In the genomic region with DNA sequence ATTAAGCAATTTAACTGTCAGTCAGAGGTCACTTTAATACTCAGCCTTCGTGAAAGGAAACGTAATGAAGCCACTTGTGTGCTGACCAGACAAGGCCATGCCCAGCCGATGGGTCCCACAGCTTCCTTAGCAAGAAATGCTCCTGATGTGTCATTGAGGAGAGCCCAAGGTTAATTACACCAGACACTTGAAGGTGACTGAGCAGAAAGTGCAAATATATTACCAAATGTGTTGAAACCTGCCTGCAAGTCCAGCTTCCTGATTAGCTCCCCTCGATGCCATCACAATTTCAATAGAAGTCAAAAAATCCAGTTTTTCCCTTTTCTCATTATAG, we compare ENCODE assay signal across 2 cellular contexts.
A peak's percentile ranks its signal among the peaks of the same experiment; 100 is the strongest.
TF ChIP-seq lines count a peak whose summit lies in the region.

No MANE protein-coding gene starts in this region.

TF ChIP-seq in H1, 55 proteins besides CTCF, POLR2A, EP300 and RAD21 (continues in another document):
- TF ChIP-seq, protein P1, sequence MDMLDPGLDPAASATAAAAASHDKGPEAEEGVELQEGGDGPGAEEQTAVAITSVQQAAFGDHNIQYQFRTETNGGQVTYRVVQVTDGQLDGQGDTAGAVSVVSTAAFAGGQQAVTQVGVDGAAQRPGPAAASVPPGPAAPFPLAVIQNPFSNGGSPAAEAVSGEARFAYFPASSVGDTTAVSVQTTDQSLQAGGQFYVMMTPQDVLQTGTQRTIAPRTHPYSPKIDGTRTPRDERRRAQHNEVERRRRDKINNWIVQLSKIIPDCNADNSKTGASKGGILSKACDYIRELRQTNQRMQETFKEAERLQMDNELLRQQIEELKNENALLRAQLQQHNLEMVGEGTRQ (IDR thresholded peaks at IDR 0.05; ENCODE audit: low read length), result no peak
- TF ChIP-seq EGR1 (IDR thresholded peaks at IDR 0.05; ENCODE audit: borderline replicate concordance, low read depth, low read length) (no peak), SP1 (IDR thresholded peaks at IDR 0.05; ENCODE audit: low read depth, low read length) (no peak), GTF2F1 (IDR thresholded peaks at IDR 0.05; ENCODE audit: borderline replicate concordance, low read depth, low read length) (no peak), CBX5 (IDR thresholded peaks at IDR 0.05; ENCODE audit: low read depth, low read length) (no peak), RFX5 (IDR thresholded peaks at IDR 0.05; ENCODE audit: borderline replicate concordance, low read depth, low read length) (no peak), CREB1 (IDR thresholded peaks at IDR 0.05) (no peak), BACH1 (IDR thresholded peaks at IDR 0.05; ENCODE audit: low read length) (no peak), CEBPB (IDR thresholded peaks at IDR 0.05; ENCODE audit: low read depth, low read length) (no peak), ASH2L (IDR thresholded peaks at IDR 0.05; ENCODE audit: low read length) (no peak), NANOG (IDR thresholded peaks at IDR 0.05; ENCODE audit: insufficient read depth, low read depth, low read length, poor library complexity, severe bottlenecking) (no peak), KDM4A (IDR thresholded peaks at IDR 0.05; ENCODE audit: low read depth, low read length, severe bottlenecking) (no peak), RXRA (IDR thresholded peaks at IDR 0.05; ENCODE audit: insufficient read depth, low read depth, low read length) (no peak), SIX5 (IDR thresholded peaks at IDR 0.05; ENCODE audit: low read depth, low read length) (no peak)
- TF ChIP-seq, protein P2, sequence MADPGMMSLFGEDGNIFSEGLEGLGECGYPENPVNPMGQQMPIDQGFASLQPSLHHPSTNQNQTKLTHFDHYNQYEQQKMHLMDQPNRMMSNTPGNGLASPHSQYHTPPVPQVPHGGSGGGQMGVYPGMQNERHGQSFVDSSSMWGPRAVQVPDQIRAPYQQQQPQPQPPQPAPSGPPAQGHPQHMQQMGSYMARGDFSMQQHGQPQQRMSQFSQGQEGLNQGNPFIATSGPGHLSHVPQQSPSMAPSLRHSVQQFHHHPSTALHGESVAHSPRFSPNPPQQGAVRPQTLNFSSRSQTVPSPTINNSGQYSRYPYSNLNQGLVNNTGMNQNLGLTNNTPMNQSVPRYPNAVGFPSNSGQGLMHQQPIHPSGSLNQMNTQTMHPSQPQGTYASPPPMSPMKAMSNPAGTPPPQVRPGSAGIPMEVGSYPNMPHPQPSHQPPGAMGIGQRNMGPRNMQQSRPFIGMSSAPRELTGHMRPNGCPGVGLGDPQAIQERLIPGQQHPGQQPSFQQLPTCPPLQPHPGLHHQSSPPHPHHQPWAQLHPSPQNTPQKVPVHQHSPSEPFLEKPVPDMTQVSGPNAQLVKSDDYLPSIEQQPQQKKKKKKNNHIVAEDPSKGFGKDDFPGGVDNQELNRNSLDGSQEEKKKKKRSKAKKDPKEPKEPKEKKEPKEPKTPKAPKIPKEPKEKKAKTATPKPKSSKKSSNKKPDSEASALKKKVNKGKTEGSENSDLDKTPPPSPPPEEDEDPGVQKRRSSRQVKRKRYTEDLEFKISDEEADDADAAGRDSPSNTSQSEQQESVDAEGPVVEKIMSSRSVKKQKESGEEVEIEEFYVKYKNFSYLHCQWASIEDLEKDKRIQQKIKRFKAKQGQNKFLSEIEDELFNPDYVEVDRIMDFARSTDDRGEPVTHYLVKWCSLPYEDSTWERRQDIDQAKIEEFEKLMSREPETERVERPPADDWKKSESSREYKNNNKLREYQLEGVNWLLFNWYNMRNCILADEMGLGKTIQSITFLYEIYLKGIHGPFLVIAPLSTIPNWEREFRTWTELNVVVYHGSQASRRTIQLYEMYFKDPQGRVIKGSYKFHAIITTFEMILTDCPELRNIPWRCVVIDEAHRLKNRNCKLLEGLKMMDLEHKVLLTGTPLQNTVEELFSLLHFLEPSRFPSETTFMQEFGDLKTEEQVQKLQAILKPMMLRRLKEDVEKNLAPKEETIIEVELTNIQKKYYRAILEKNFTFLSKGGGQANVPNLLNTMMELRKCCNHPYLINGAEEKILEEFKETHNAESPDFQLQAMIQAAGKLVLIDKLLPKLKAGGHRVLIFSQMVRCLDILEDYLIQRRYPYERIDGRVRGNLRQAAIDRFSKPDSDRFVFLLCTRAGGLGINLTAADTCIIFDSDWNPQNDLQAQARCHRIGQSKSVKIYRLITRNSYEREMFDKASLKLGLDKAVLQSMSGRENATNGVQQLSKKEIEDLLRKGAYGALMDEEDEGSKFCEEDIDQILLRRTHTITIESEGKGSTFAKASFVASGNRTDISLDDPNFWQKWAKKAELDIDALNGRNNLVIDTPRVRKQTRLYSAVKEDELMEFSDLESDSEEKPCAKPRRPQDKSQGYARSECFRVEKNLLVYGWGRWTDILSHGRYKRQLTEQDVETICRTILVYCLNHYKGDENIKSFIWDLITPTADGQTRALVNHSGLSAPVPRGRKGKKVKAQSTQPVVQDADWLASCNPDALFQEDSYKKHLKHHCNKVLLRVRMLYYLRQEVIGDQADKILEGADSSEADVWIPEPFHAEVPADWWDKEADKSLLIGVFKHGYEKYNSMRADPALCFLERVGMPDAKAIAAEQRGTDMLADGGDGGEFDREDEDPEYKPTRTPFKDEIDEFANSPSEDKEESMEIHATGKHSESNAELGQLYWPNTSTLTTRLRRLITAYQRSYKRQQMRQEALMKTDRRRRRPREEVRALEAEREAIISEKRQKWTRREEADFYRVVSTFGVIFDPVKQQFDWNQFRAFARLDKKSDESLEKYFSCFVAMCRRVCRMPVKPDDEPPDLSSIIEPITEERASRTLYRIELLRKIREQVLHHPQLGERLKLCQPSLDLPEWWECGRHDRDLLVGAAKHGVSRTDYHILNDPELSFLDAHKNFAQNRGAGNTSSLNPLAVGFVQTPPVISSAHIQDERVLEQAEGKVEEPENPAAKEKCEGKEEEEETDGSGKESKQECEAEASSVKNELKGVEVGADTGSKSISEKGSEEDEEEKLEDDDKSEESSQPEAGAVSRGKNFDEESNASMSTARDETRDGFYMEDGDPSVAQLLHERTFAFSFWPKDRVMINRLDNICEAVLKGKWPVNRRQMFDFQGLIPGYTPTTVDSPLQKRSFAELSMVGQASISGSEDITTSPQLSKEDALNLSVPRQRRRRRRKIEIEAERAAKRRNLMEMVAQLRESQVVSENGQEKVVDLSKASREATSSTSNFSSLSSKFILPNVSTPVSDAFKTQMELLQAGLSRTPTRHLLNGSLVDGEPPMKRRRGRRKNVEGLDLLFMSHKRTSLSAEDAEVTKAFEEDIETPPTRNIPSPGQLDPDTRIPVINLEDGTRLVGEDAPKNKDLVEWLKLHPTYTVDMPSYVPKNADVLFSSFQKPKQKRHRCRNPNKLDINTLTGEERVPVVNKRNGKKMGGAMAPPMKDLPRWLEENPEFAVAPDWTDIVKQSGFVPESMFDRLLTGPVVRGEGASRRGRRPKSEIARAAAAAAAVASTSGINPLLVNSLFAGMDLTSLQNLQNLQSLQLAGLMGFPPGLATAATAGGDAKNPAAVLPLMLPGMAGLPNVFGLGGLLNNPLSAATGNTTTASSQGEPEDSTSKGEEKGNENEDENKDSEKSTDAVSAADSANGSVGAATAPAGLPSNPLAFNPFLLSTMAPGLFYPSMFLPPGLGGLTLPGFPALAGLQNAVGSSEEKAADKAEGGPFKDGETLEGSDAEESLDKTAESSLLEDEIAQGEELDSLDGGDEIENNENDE (IDR thresholded peaks at IDR 0.05; ENCODE audit: insufficient replicate concordance, low read length), result no peak
- TF ChIP-seq, protein P3, sequence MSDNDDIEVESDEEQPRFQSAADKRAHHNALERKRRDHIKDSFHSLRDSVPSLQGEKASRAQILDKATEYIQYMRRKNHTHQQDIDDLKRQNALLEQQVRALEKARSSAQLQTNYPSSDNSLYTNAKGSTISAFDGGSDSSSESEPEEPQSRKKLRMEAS (IDR thresholded peaks at IDR 0.05), result no peak

TF ChIP-seq in neural cell, 6 proteins besides CTCF, POLR2A, EP300 and RAD21:
- no peak for TF ChIP-seq SMC3 (conservative IDR thresholded peaks at IDR 0.05; ENCODE audit: poor library complexity)
- no peak for TF ChIP-seq TAF1 (IDR thresholded peaks at IDR 0.05; ENCODE audit: low read depth)
- TF ChIP-seq POLR2AphosphoS5 (IDR thresholded peaks at IDR 0.05), result no peak
- TF ChIP-seq, protein P4, sequence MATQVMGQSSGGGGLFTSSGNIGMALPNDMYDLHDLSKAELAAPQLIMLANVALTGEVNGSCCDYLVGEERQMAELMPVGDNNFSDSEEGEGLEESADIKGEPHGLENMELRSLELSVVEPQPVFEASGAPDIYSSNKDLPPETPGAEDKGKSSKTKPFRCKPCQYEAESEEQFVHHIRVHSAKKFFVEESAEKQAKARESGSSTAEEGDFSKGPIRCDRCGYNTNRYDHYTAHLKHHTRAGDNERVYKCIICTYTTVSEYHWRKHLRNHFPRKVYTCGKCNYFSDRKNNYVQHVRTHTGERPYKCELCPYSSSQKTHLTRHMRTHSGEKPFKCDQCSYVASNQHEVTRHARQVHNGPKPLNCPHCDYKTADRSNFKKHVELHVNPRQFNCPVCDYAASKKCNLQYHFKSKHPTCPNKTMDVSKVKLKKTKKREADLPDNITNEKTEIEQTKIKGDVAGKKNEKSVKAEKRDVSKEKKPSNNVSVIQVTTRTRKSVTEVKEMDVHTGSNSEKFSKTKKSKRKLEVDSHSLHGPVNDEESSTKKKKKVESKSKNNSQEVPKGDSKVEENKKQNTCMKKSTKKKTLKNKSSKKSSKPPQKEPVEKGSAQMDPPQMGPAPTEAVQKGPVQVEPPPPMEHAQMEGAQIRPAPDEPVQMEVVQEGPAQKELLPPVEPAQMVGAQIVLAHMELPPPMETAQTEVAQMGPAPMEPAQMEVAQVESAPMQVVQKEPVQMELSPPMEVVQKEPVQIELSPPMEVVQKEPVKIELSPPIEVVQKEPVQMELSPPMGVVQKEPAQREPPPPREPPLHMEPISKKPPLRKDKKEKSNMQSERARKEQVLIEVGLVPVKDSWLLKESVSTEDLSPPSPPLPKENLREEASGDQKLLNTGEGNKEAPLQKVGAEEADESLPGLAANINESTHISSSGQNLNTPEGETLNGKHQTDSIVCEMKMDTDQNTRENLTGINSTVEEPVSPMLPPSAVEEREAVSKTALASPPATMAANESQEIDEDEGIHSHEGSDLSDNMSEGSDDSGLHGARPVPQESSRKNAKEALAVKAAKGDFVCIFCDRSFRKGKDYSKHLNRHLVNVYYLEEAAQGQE (IDR thresholded peaks at IDR 0.05; ENCODE audit: borderline replicate concordance), result no peak
- no peak for TF ChIP-seq EZH2 (IDR thresholded peaks at IDR 0.05; ENCODE audit: borderline replicate concordance, insufficient read depth, low read length, poor library complexity, severe bottlenecking)
- TF ChIP-seq MXI1 (conservative IDR thresholded peaks at IDR 0.05; ENCODE audit: poor library complexity, severe bottlenecking), result peak; percentile 32
